In genomic region chr16:47970291-47970931, GRCh38 we compare ENCODE assay signal across 13 cellular contexts.
DNase-seq lines count a peak whose midpoint lies in the region; ATAC-seq and TF ChIP-seq lines count a peak whose summit lies in the region.
"Had no signal": no experiment of that assay in that cellular context is flagged by ENCODE, and none has a peak within 500 bp of the region (broad histone marks: within the 10 kb centered on the region; RNA-seq: fewer than 3 reads in every experiment).

No MANE protein-coding gene starts in this region.

- H3K27ac Mint-ChIP-seq in naive thymus-derived CD8-positive, alpha-beta T cell: no peak overlapping the region
- H3K27ac Mint-ChIP-seq: T-helper 1 cell treated with Interleukin-12 subunit alpha and Interleukin-12 subunit beta and Interleukin-4 antibody, amounts not matched to agents 30 μg/mL and 1 μg/mL, for 36 hours had no signal

- H3K27me3 Mint-ChIP-seq in naive thymus-derived CD8-positive, alpha-beta T cell: peaks cover 2 to 15% (median 10%) of the 10 kb centered on the region in 5 donors

- TF ChIP-seq CTCF in astrocyte of the spinal cord (IDR thresholded peaks at IDR 0.05; ENCODE audit: low read depth, low read length): no peak

- no peaks in the 10 kb centered on the region for H3K36me3 Mint-ChIP-seq in naive thymus-derived CD8-positive, alpha-beta T cell

- ATAC-seq in HG02973 (IDR thresholded peaks at IDR 0.05; ENCODE audit: unreplicated experiment) (no peak), GM21528 (IDR thresholded peaks at IDR 0.05; ENCODE audit: low FRiP score, unreplicated experiment) (no peak)
- no peak for ATAC-seq in naive thymus-derived CD8-positive, alpha-beta T cell

- DNase-seq in ELF-1 (ENCODE audit: low read depth, low spot score) (peak; percentile 46), LoVo (ENCODE audit: low spot score) (peak; percentile 19), astrocyte of the spinal cord (ENCODE audit: low read depth, low spot score) (peak; percentile 61), left kidney (ENCODE audit: low read depth, low spot score) (peak; percentile 94)
- no peak for DNase-seq in activated naive CD4-positive, alpha-beta T cell treated with anti-CD3 and anti-CD28 coated beads, Interleukin-2, amount 50 U/mL, for 16 hours
- no peak for DNase-seq in naive thymus-derived CD8-positive, alpha-beta T cell
- DNase-seq: activated gamma-delta T cell treated with Interleukin-2 at 50 U/mL for 16 hours; NCI-H187; stimulated activated CD4-positive, alpha-beta T cell treated with anti-CD3 and anti-CD28 coated beads, Interleukin-4, amount 100 ng/mL, for 24 hours; tibial artery had no signal

- in situ Hi-C loops in astrocyte of the spinal cord (cut with HindIII; ENCODE audit: low sequenced_read_pairs): no loop called here

- POLR2A ChIA-PET in naive thymus-derived CD8-positive, alpha-beta T cell (lab: Charles Lee): no interaction called here

- H3K9me3 Mint-ChIP-seq in naive thymus-derived CD8-positive, alpha-beta T cell: peaks cover 0 to 26% (median 0%) of the 10 kb centered on the region in 9 donors
- H3K9me3 Mint-ChIP-seq: T-helper 1 cell treated with Interleukin-12 subunit alpha and Interleukin-12 subunit beta and Interleukin-4 antibody, amounts not matched to agents 30 μg/mL and 1 μg/mL, for 36 hours had no signal

- no peak overlapping the region for H3K4me3 ChIP-seq in astrocyte of the spinal cord (ENCODE audit: low read depth, low read length)
- H3K4me3 ChIP-seq: tibial artery had no signal

- H3K4me3 Mint-ChIP-seq in naive thymus-derived CD8-positive, alpha-beta T cell: no peak overlapping the region
- H3K4me3 Mint-ChIP-seq: T-helper 1 cell treated with Interleukin-12 subunit alpha and Interleukin-12 subunit beta and Interleukin-4 antibody, amounts not matched to agents 30 μg/mL and 1 μg/mL, for 36 hours had no signal

- H3K4me1 Mint-ChIP-seq in naive thymus-derived CD8-positive, alpha-beta T cell: no peaks in the 10 kb centered on the region

Comparison
In these comparisons a context has a peak if more than half of its experiments do, and no peak if none do; other contexts are left out.
1. DNase-seq: peak in ELF-1 (single experiment), LoVo (single experiment), astrocyte of the spinal cord (single experiment) and left kidney (single experiment); none in activated naive CD4-positive, alpha-beta T cell treated with anti-CD3 and anti-CD28 coated beads, Interleukin-2, amount 50 U/mL, for 16 hours (single experiment) and naive thymus-derived CD8-positive, alpha-beta T cell (0 of 10).